19 cellular contexts compared by ENCODE assay signal in genomic region chr9:135858491-135859185, GRCh38. TPM values are rescaled to one million over a fixed set of nuclear protein-coding genes. Genes with fewer than 3 reads are reported as not detected.
A peak's percentile ranks its signal among the peaks of the same experiment; 100 is the strongest.
DNase-seq lines count a peak whose midpoint lies in the region; ATAC-seq, FAIRE-seq and TF ChIP-seq lines count a peak whose summit lies in the region.
"Had no signal": no experiment of that assay in that cellular context is flagged by ENCODE, and none has a peak within 500 bp of the region (broad histone marks: within the 10 kb centered on the region; RNA-seq: fewer than 3 reads in every experiment).

No MANE protein-coding gene starts in this region.

- H3K27me3 Mint-ChIP-seq in HFFc6 (ENCODE audit: insufficient read depth) = no peaks in the 10 kb centered on the region; the same call in none of the 2 replicates
- no peaks in the 10 kb centered on the region for H3K27me3 Mint-ChIP-seq in neural crest cell (ENCODE audit: low read depth)
- H3K27me3 Mint-ChIP-seq: activated naive CD4-positive, alpha-beta T cell treated with anti-CD3 and anti-CD28 coated beads, Interleukin-2, amount 10 ng/mL, durations not matched to agents 7 days and 5 days had no signal

- H3K4me3 ChIP-seq in bronchial epithelial cell (ENCODE audit: low read depth, low read length) = no peak overlapping the region
- H3K4me3 ChIP-seq: suprapubic skin had no signal

- peaks cover 15% of the 10 kb centered on the region for H3K36me3 Mint-ChIP-seq in HFFc6 (ENCODE audit: low read depth)
- peaks cover 14% of the 10 kb centered on the region for H3K36me3 Mint-ChIP-seq in neural crest cell (ENCODE audit: low read depth)

- TF ChIP-seq CTCF in HFFc6 (IDR thresholded peaks at IDR 0.05) (no peak), bronchial epithelial cell (IDR thresholded peaks at IDR 0.05; ENCODE audit: insufficient read depth, low read length, severe bottlenecking) (no peak), neural crest cell (conservative IDR thresholded peaks at IDR 0.05) (no peak)

- H3K4me1 Mint-ChIP-seq in HFFc6 (ENCODE audit: low read depth) = peaks cover 33% of the 10 kb centered on the region
- H3K4me1 Mint-ChIP-seq in neural crest cell = no peaks in the 10 kb centered on the region

- no peaks in the 10 kb centered on the region for H3K27me3 ChIP-seq in bronchial epithelial cell (ENCODE audit: control insufficient read depth, insufficient read depth, low read length)
- H3K27me3 ChIP-seq: suprapubic skin had no signal

- H3K9me3 Mint-ChIP-seq in HFFc6 (no peaks in the 10 kb centered on the region), neural crest cell (no peaks in the 10 kb centered on the region)
- H3K9me3 Mint-ChIP-seq: activated naive CD4-positive, alpha-beta T cell treated with anti-CD3 and anti-CD28 coated beads, Interleukin-2, amount 10 ng/mL, durations not matched to agents 7 days and 5 days had no signal

- ATAC-seq in GM21515 (IDR thresholded peaks at IDR 0.05; ENCODE audit: unreplicated experiment) (no peak), HG03432 (IDR thresholded peaks at IDR 0.05; ENCODE audit: unreplicated experiment) (no peak)
- ATAC-seq: right cardiac atrium had no signal

- FAIRE-seq in bronchial epithelial cell (lab: Jason Lieb, UNC) = no peak
- FAIRE-seq in GM12891 (lab: Jason Lieb, UNC) = no peak
- FAIRE-seq: islet of Langerhans had no signal

- H3K4me3 Mint-ChIP-seq in HFFc6 (no peak overlapping the region), neural crest cell (no peak overlapping the region)
- H3K4me3 Mint-ChIP-seq: activated naive CD4-positive, alpha-beta T cell treated with anti-CD3 and anti-CD28 coated beads, Interleukin-2, amount 10 ng/mL, durations not matched to agents 7 days and 5 days had no signal

- peaks cover 7% of the 10 kb centered on the region for H3K36me3 ChIP-seq in bronchial epithelial cell (ENCODE audit: control insufficient read depth, insufficient read depth, low read length)

- DNase-seq in AG20443 (ENCODE audit: low spot score) (peak; percentile 43), HFFc6 (no peak), bronchial epithelial cell (ENCODE audit: low read depth) (peak; percentile 60), neural crest cell (ENCODE audit: low read depth, low spot score) (no peak), GM12891 (ENCODE audit: insufficient read length, low spot score) (no peak), HT-29 (ENCODE audit: low spot score) (no peak)
- DNase-seq: activated CD4-positive, alpha-beta T cell treated with anti-CD3 and anti-CD28 coated beads for 1 hour; activated naive CD4-positive, alpha-beta T cell treated with anti-CD3 and anti-CD28 coated beads, Interleukin-2, amount 10 ng/mL, durations not matched to agents 7 days and 5 days; Caco-2; erythroblast; NCI-H2029; NCI-H510A treated with DMSO at 0.1 percent for 48 hours; OCI-M1; right cardiac atrium; T1000 had no signal

- TF ChIP-seq POLR2A in GM12891 (IDR thresholded peaks at IDR 0.05; ENCODE audit: low read depth, low read length) = no peak

- H3K27ac Mint-ChIP-seq in HFFc6 = peak overlapping the region; percentile 62
- peak overlapping the region; percentile 67 for H3K27ac Mint-ChIP-seq in neural crest cell (ENCODE audit: unreplicated experiment)

TF ChIP-seq in GM12891, 5 proteins besides CTCF, POLR2A, EP300 and RAD21:
- TF ChIP-seq SPI1 (IDR thresholded peaks at IDR 0.05; ENCODE audit: low read depth, low read length) (no peak), POU2F2 (IDR thresholded peaks at IDR 0.05; ENCODE audit: low read depth, low read length) (no peak), PAX5 (IDR thresholded peaks at IDR 0.05; ENCODE audit: insufficient read depth, low read length, severe bottlenecking) (no peak), TAF1 (IDR thresholded peaks at IDR 0.05; ENCODE audit: low read depth, low read length) (no peak), POLR2AphosphoS5 (IDR thresholded peaks at IDR 0.05; ENCODE audit: low read depth, low read length) (no peak)

RNA-seq across cellular contexts. Expression of gene CAMSAP1, which starts 48.7 kb away (rescaled TPM):
- 10 to 100 TPM; 14.9 to 22.8 (median 18.1) TPM for total RNA-seq in HFFc6 (2021; fragmentation: NEBNext Ultra II Directional; extraction: Animal tissue kit (Norgen Biotek cat#: 25700))
- total RNA-seq in bronchial epithelial cell (23.2 and 26.2 TPM in 2 replicates), neural crest cell (79.3 and 80.8 TPM in 2 replicates)
- 7.8 TPM for polyA plus RNA-seq in GM12891 (2012; ENCODE audit: low read depth, missing spikeins)
- total RNA-seq in HT-29 (2014; rRNA removed; shearing (Covaris generic)) = 28.5 and 29.7 TPM in 2 replicates

Comparison
In these comparisons a context has a peak if more than half of its experiments do, and no peak if none do; other contexts are left out.
1. DNase-seq: peak in AG20443 (single experiment) and bronchial epithelial cell (single experiment); none in HFFc6 (single experiment), neural crest cell (single experiment), GM12891 (single experiment) and HT-29 (single experiment).